Comparison of ENCODE assay signal across 20 cellular contexts in genomic region chr6:150087336-150087735, GRCh38. TPM values are rescaled to one million over a fixed set of nuclear protein-coding genes. Genes with fewer than 3 reads are reported as not detected.
DNase-seq lines count a peak whose midpoint lies in the region; ATAC-seq, FAIRE-seq and TF ChIP-seq lines count a peak whose summit lies in the region.
"Had no signal": no experiment of that assay in that cellular context is flagged by ENCODE, and none has a peak within 500 bp of the region (broad histone marks: within the 10 kb centered on the region; RNA-seq: fewer than 3 reads in every experiment).

No MANE protein-coding gene starts in this region.

- H3K36me3 Mint-ChIP-seq in activated T-cell treated with anti-CD3 and anti-CD28 coated beads, Interleukin-2, amount 50 U/mL, for 24 hours (ENCODE audit: low read depth) = no peaks in the 10 kb centered on the region

- H3K27ac Mint-ChIP-seq in activated T-cell treated with anti-CD3 and anti-CD28 coated beads, Interleukin-2, amount 50 U/mL, for 24 hours = no peak overlapping the region

- TF ChIP-seq CTCF in K562 (IDR thresholded peaks at IDR 0.05 in 2 of 3, conservative IDR thresholded peaks at IDR 0.05 in 1 of 3; ENCODE audit: insufficient read depth in 2 of 3, low read depth in 1 of 3, low read length in 3 of 3) = no peak

- no peaks in the 10 kb centered on the region; the same call in 1 of the 2 replicates for H4K20me1 ChIP-seq in K562 (replicated peaks; ENCODE audit: control insufficient read depth, insufficient read depth, low read length)

- WGBS in K562 (ENCODE audit: insufficient coverage, low coverage, missing lambda C conversion rate) = 11% methylated on average over 1 of the region's 1 CpG
- WGBS in neuronal stem cell (ENCODE audit: extremely low coverage in 2 of 2, insufficient read length in 2 of 2, insufficient replicate concordance in 1 of 2), 2 donors = no CpG with 5 or more reads among the region's 1 CpG

- H3K36me3 ChIP-seq in K562 (ENCODE audit: control insufficient read depth, insufficient read depth, low read length) = no peaks in the 10 kb centered on the region
- no peaks in the 10 kb centered on the region for H3K36me3 ChIP-seq in neuronal stem cell (replicated peaks in 1 of 2; ENCODE audit: control insufficient read depth in 2 of 2, insufficient read depth in 2 of 2, low read length in 2 of 2)
- H3K36me3 ChIP-seq: HAP-1 had no signal

- no peak overlapping the region for H2BK120ac ChIP-seq in neuronal stem cell (ENCODE audit: low read depth, low read length)

- H3K4me1 Mint-ChIP-seq in activated T-cell treated with anti-CD3 and anti-CD28 coated beads, Interleukin-2, amount 50 U/mL, for 24 hours (ENCODE audit: low read depth) = no peaks in the 10 kb centered on the region

- no peak overlapping the region for H2AFZ ChIP-seq in K562 (ENCODE audit: low read depth, low read length)
- peak overlapping the region; percentile 63 for H2AFZ ChIP-seq in neuronal stem cell (ENCODE audit: low read length)

- TF ChIP-seq EP300 in K562 (IDR thresholded peaks at IDR 0.05; ENCODE audit: low read length) = no peak

- ATAC-seq in K562 = peak; percentile 13; the same call in 1 of the 3 replicates
- ATAC-seq: GM12878 had no signal

- H3K14ac ChIP-seq in neuronal stem cell (ENCODE audit: low read length) = no peak overlapping the region

- H3K9me1 ChIP-seq in K562 (ENCODE audit: control insufficient read depth, insufficient read depth, low read length) = no peaks in the 10 kb centered on the region

- H3K9me3 ChIP-seq in K562 (replicated peaks; ENCODE audit: control insufficient read depth, insufficient read depth, low read depth, low read length) (no peaks in the 10 kb centered on the region), neuronal stem cell (replicated peaks in 1 of 2; ENCODE audit: control insufficient read depth in 2 of 2, insufficient read depth in 1 of 2, low read depth in 1 of 2, low read length in 2 of 2) (no peaks in the 10 kb centered on the region)
- H3K9me3 ChIP-seq: HAP-1 had no signal

- peak overlapping the region; percentile 36 for H3K18ac ChIP-seq in neuronal stem cell (ENCODE audit: low read length)

- no peak overlapping the region for H3K27ac ChIP-seq in K562 (ENCODE audit: extremely low read depth, low read depth, low read length)
- H3K27ac ChIP-seq in neuronal stem cell (replicated peaks; ENCODE audit: low read length) = no peak overlapping the region
- H3K27ac ChIP-seq: RWPE1 had no signal

- H3K9ac ChIP-seq in K562 (ENCODE audit: insufficient read depth in 1 of 2, low read depth in 2 of 2, low read length in 2 of 2) (no peak overlapping the region), neuronal stem cell (ENCODE audit: low read depth, low read length, poor library complexity) (no peak overlapping the region)

- H4K8ac ChIP-seq in neuronal stem cell (ENCODE audit: low read depth, low read length) = no peak overlapping the region

- no peak overlapping the region for H2AK5ac ChIP-seq in neuronal stem cell (ENCODE audit: low read depth, low read length)

- H3K4me1 ChIP-seq in K562 (replicated peaks in 1 of 2; ENCODE audit: control insufficient read depth in 2 of 2, insufficient read depth in 2 of 2, low read length in 2 of 2) (peaks cover 0 to 5% of the 10 kb centered on the region in 2 experiments; a peak in 3 of 5 replicates), neuronal stem cell (ENCODE audit: control insufficient read depth in 2 of 2, insufficient read depth in 1 of 2, low read depth in 1 of 2, low read length in 2 of 2) (peaks cover 2 to 10% of the 10 kb centered on the region in 2 donors)
- H3K4me1 ChIP-seq: HAP-1 had no signal

- no peak overlapping the region for H3K4me3 Mint-ChIP-seq in activated T-cell treated with anti-CD3 and anti-CD28 coated beads, Interleukin-2, amount 50 U/mL, for 24 hours

- FAIRE-seq in K562 (lab: Jason Lieb, UNC) (no peak), RCC 7860 (lab: Jason Lieb, UNC) (no peak)
- FAIRE-seq: G401.6, GM12878 had no signal

- TF ChIP-seq RAD21 in K562 (CRISPR knock-in tag; conservative IDR thresholded peaks at IDR 0.05 in 1 of 2, IDR thresholded peaks at IDR 0.05 in 1 of 2) = no peak

- POLR2A ChIA-PET in K562 (lab: Yijun Ruan, JAX) = interaction anchor here (0.6 to 1.3 kb wide), 4 partner anchors 8 to 64 kb away, joined by 3 to 7 read pairs (median 4); no protein-coding TSS in a partner anchor

- no peaks in the 10 kb centered on the region for H3K9me3 Mint-ChIP-seq in activated T-cell treated with anti-CD3 and anti-CD28 coated beads, Interleukin-2, amount 50 U/mL, for 24 hours

- BruUV-seq in K562 (replicated peaks; lab: Mats Ljungman, UMichigan) = no TSS peak

- no peak overlapping the region for H2BK5ac ChIP-seq in neuronal stem cell (ENCODE audit: low read length)

- H3K79me1 ChIP-seq in neuronal stem cell (ENCODE audit: low read depth, low read length) = no peaks in the 10 kb centered on the region

- CTCF ChIA-PET in K562 (lab: Yijun Ruan, JAX; ENCODE audit: low intra/inter-chr PET ratio) = interaction anchor here (0.6 kb wide), 1 partner anchor 16 kb away, joined by 3 read pairs; no protein-coding TSS in a partner anchor

- H3K4me3 ChIP-seq in K562 = no peak overlapping the region
- no peak overlapping the region for H3K4me3 ChIP-seq in neuronal stem cell (ENCODE audit: low read length in 2 of 2)
- H3K4me3 ChIP-seq: GM12878, HAP-1 had no signal

- in situ Hi-C loops in K562 (cut with MboI) = no loop called here

- H2BK12ac ChIP-seq in neuronal stem cell (ENCODE audit: low read length) = no peak overlapping the region

- H2BK15ac ChIP-seq in neuronal stem cell (ENCODE audit: low read length) = no peak overlapping the region

- peak; percentile 21 for DNase-seq in activated CD8-positive, alpha-beta memory T cell treated with anti-CD3 and anti-CD28 coated beads for 24 hours
- DNase-seq in activated CD8-positive, alpha-beta memory T cell treated with anti-CD3 and anti-CD28 coated beads, Interleukin-2, amount 50 U/mL, for 4 hours = no peak
- DNase-seq in K562 (ENCODE audit: extremely low read depth in 1 of 4, low spot score in 3 of 4) (no peak), islet precursor cell (peak; percentile 42), neuronal stem cell (ENCODE audit: low spot score) (no peak), RCC 7860 (ENCODE audit: low spot score) (no peak)
- no peak for DNase-seq in activated T-cell treated with anti-CD3 and anti-CD28 coated beads, Interleukin-2, amount 50 U/mL, for 24 hours
- DNase-seq: DMS153, GOT3, Karpas-422, NCI-H1092 treated with DMSO at 0.1 percent for 48 hours, NCI-H1436, NCI-H187 treated with DMSO at 0.1 percent for 48 hours, NCI-H446, NCI-H526 treated with DMSO at 0.1 percent for 48 hours, SHP77 had no signal

- H3K4ac ChIP-seq in neuronal stem cell (ENCODE audit: low read length) = no peak overlapping the region

- peaks cover 19% of the 10 kb centered on the region for H3K27me3 Mint-ChIP-seq in activated T-cell treated with anti-CD3 and anti-CD28 coated beads, Interleukin-2, amount 50 U/mL, for 24 hours

- intact Hi-C loops in K562 (cut with micrococcal nuclease) = no loop called here

- H3K79me2 ChIP-seq in K562 (ENCODE audit: control insufficient read depth, insufficient read depth, low read length) = no peaks in the 10 kb centered on the region

- no peak overlapping the region for H4K91ac ChIP-seq in neuronal stem cell (ENCODE audit: low read depth, low read length, poor library complexity)

- H3K23ac ChIP-seq in neuronal stem cell (ENCODE audit: low read depth, low read length, poor library complexity) = no peak overlapping the region

- TF ChIP-seq POLR2A in K562 (conservative IDR thresholded peaks at IDR 0.05) = no peak

- H3K4me2 ChIP-seq in K562 (ENCODE audit: insufficient read depth, low read length) (no peak overlapping the region), neuronal stem cell (ENCODE audit: insufficient read depth, low read length, poor library complexity, severe bottlenecking) (no peak overlapping the region)

- H3K27me3 ChIP-seq in K562 (ENCODE audit: control insufficient read depth in 2 of 2, insufficient read depth in 2 of 2, low read length in 2 of 2) = peaks cover 44 to 67% of the 10 kb centered on the region in 2 experiments
- no peaks in the 10 kb centered on the region for H3K27me3 ChIP-seq in neuronal stem cell (ENCODE audit: control insufficient read depth in 3 of 3, insufficient read depth in 3 of 3, low read depth in 1 of 3, low read length in 3 of 3)

RNA-seq across cellular contexts. Expression of gene ULBP3, which starts 18.4 kb away (rescaled TPM):
- not detected in 2 replicates for total RNA-seq in K562 (2011; cell fraction: chromatin; rRNA removed; ENCODE audit: low replicate concordance)
- total RNA-seq in K562 (2011; cell fraction: nucleolus; rRNA removed) = not detected in 2 replicates
- not detected in 2 replicates for total RNA-seq in K562 (2011; cell fraction: nucleoplasm; rRNA removed)
- total RNA-seq in K562 (2014; rRNA removed) (0.57 TPM in 1 of 2 replicates, not detected in the other), K562 (2014; rRNA removed; fragmentation: Illumina TruSeq; extraction: Trizol) (not detected in 2 replicates), K562 (2015; rRNA removed; fragmentation: Illumina TruSeq; extraction: Trizol) (0.23 TPM in 1 of 2 replicates, not detected in the other), K562 (2021) (0.38 TPM in 1 of 2 replicates, not detected in the other)
- polyA plus RNA-seq in K562 (2011; rRNA removed) (0.25 TPM in 1 of 2 replicates, not detected in the other), K562 (2014; fragmentation: Illumina TruSeq; extraction: Trizol) (not detected in 2 replicates), K562 (2014; fragmentation: Nextera tagmentation; extraction: Ambion mirVana) (not detected), K562 (2014; rRNA removed) (0.33 TPM in 1 of 2 replicates, not detected in the other)
- polyA plus RNA-seq in K562 (2011; cell fraction: cytosol; rRNA removed) = not detected in 2 replicates
- polyA plus RNA-seq in K562 (2011; cell fraction: nucleus; rRNA removed) = not detected in 2 replicates
- 0.12 and 0.14 TPM in 2 replicates for polyA plus RNA-seq in K562 (2012)
- 0.53 TPM in 1 of 2 replicates, not detected in the other for polyA minus RNA-seq in K562 (2011; rRNA and poly(A)+ RNA removed)
- not detected in 2 replicates for polyA minus RNA-seq in K562 (2011; cell fraction: cytosol; rRNA and poly(A)+ RNA removed)
- not detected in 2 replicates for polyA minus RNA-seq in K562 (2011; cell fraction: nucleus; rRNA and poly(A)+ RNA removed)
- polyA plus RNA-seq in neuronal stem cell (2013, experiment 1 of 2) = 7.8 TPM
- polyA plus RNA-seq in neuronal stem cell (2013, experiment 2 of 2) = 7.7 TPM
- total RNA-seq: GM12878 had no signal

RNA-seq across cellular contexts. Expression of gene PPP1R14C, which starts 55.5 kb away (rescaled TPM):
- total RNA-seq in K562 (2011; cell fraction: chromatin; rRNA removed; ENCODE audit: low replicate concordance) = 4.2 and 9.2 TPM in 2 replicates
- 3.2 and 3.8 TPM in 2 replicates for total RNA-seq in K562 (2011; cell fraction: nucleolus; rRNA removed)
- total RNA-seq in K562 (2011; cell fraction: nucleoplasm; rRNA removed) = 9.5 and 13.9 TPM in 2 replicates
- total RNA-seq in K562 (2014; rRNA removed) = 10.1 and 11.6 TPM in 2 replicates
- 13.0 and 15.7 TPM in 2 replicates for total RNA-seq in K562 (2014; rRNA removed; fragmentation: Illumina TruSeq; extraction: Trizol)
- 3.8 and 4.5 TPM in 2 replicates for total RNA-seq in K562 (2015; rRNA removed; fragmentation: Illumina TruSeq; extraction: Trizol)
- total RNA-seq in K562 (2021) = 14.1 and 15.6 TPM in 2 replicates
- 16.6 and 21.9 TPM in 2 replicates for polyA plus RNA-seq in K562 (2011; rRNA removed)
- polyA plus RNA-seq in K562 (2011; cell fraction: cytosol; rRNA removed) = 6.1 and 15.7 TPM in 2 replicates
- 3.4 and 8.0 TPM in 2 replicates for polyA plus RNA-seq in K562 (2011; cell fraction: nucleus; rRNA removed)
- polyA plus RNA-seq in K562 (2012) = 7.3 and 8.7 TPM in 2 replicates
- polyA plus RNA-seq in K562 (2014; fragmentation: Illumina TruSeq; extraction: Trizol) = 11.9 and 12.2 TPM in 2 replicates
- polyA plus RNA-seq in K562 (2014; fragmentation: Nextera tagmentation; extraction: Ambion mirVana) = 10 to 100 TPM in 1 of 2 experiments, 1 to 10 TPM in 1; 8.1 to 14.5 TPM
- polyA plus RNA-seq in K562 (2014; rRNA removed) = 9.7 and 11.7 TPM in 2 replicates
- 13.8 and 22.7 TPM in 2 replicates for polyA minus RNA-seq in K562 (2011; rRNA and poly(A)+ RNA removed)
- 5.2 and 5.3 TPM in 2 replicates for polyA minus RNA-seq in K562 (2011; cell fraction: cytosol; rRNA and poly(A)+ RNA removed)
- 2.8 and 5.3 TPM in 2 replicates for polyA minus RNA-seq in K562 (2011; cell fraction: nucleus; rRNA and poly(A)+ RNA removed)
- 0.63 TPM for polyA plus RNA-seq in neuronal stem cell (2013, experiment 1 of 2)
- polyA plus RNA-seq in neuronal stem cell (2013, experiment 2 of 2) = 0.79 TPM
- total RNA-seq: GM12878 had no signal

Comparison
In these comparisons a context has a peak if more than half of its experiments do, and no peak if none do; other contexts are left out.
1. DNase-seq: peak in activated CD8-positive, alpha-beta memory T cell treated with anti-CD3 and anti-CD28 coated beads for 24 hours (single experiment) and islet precursor cell (single experiment); none in activated CD8-positive, alpha-beta memory T cell treated with anti-CD3 and anti-CD28 coated beads, Interleukin-2, amount 50 U/mL, for 4 hours (single experiment), K562 (0 of 4), neuronal stem cell (single experiment), activated T-cell treated with anti-CD3 and anti-CD28 coated beads, Interleukin-2, amount 50 U/mL, for 24 hours (single experiment) and RCC 7860 (single experiment).